In genomic region chr18:4352746-4353522, GRCh38 we compare ENCODE assay signal across 21 cellular contexts.
A peak's percentile ranks its signal among the peaks of the same experiment; 100 is the strongest.
DNase-seq lines count a peak whose midpoint lies in the region; ATAC-seq and TF ChIP-seq lines count a peak whose summit lies in the region.
"Had no signal": no experiment of that assay in that cellular context is flagged by ENCODE, and none has a peak within 500 bp of the region (broad histone marks: within the 10 kb centered on the region; RNA-seq: fewer than 3 reads in every experiment).

No MANE protein-coding gene starts in this region.

- peaks cover 10% of the 10 kb centered on the region for H3K4me1 ChIP-seq in BLaER1
- peaks cover 38% of the 10 kb centered on the region for H3K4me1 ChIP-seq in HUES48 (ENCODE audit: control insufficient read depth, insufficient read depth, low read length)
- H3K4me1 ChIP-seq in NT2/D1 (ENCODE audit: insufficient read depth, insufficient read length) = no peaks in the 10 kb centered on the region
- H3K4me1 ChIP-seq in thyroid gland = no peaks in the 10 kb centered on the region
- H3K4me1 ChIP-seq: breast epithelium, upper lobe of left lung had no signal

- peak overlapping the region; percentile 63 for H3K4me2 ChIP-seq in BLaER1

- intact Hi-C loops in thyroid gland (cut with DNase I) = no loop called here

- H3K4me3 ChIP-seq in BLaER1 (no peak overlapping the region), HUES48 (ENCODE audit: low read depth, low read length) (no peak overlapping the region; the same call in 1 of the 2 replicates), NT2/D1 (ENCODE audit: insufficient read length, low read depth) (no peak overlapping the region), thyroid gland (replicated peaks in 1 of 3) (no peak overlapping the region)
- H3K4me3 ChIP-seq: breast epithelium, upper lobe of left lung had no signal

- no peak overlapping the region for H3K9ac ChIP-seq in BLaER1
- no peak overlapping the region for H3K9ac ChIP-seq in HUES48 (ENCODE audit: low read depth, low read length)
- no peak overlapping the region for H3K9ac ChIP-seq in NT2/D1 (ENCODE audit: insufficient read length, low read depth)

- H3K36me3 ChIP-seq in BLaER1 (no peaks in the 10 kb centered on the region), HUES48 (ENCODE audit: control insufficient read depth, insufficient read depth, low read length) (no peaks in the 10 kb centered on the region), NT2/D1 (ENCODE audit: insufficient read depth, insufficient read length, low read length) (no peaks in the 10 kb centered on the region), thyroid gland (no peaks in the 10 kb centered on the region)
- H3K36me3 ChIP-seq: breast epithelium, upper lobe of left lung had no signal

- no peak for TF ChIP-seq CTCF in thyroid gland (IDR thresholded peaks at IDR 0.05)

- WGBS in thyroid gland, 2 donors = 30% methylated on average over 15 of the region's 15 CpGs

- DNase-seq in NT2/D1 (ENCODE audit: low read depth, low spot score) (peak; percentile 11), islet precursor cell (peak; percentile 69), thyroid gland (no peak), NCI-H748 (lab: John Stamatoyannopoulos, UW; ENCODE audit: unreplicated experiment) (no peak)
- no peak for DNase-seq in effector CD8-positive, alpha-beta T cell (lab: John Stamatoyannopoulos, UW)
- DNase-seq: activated CD4-positive, alpha-beta T cell treated with anti-CD3 and anti-CD28 coated beads for 4 hours; dermis blood vessel endothelial cell; foreskin melanocyte; Kasumi-1; mesenchymal stem cell; naive thymus-derived CD4-positive, alpha-beta T cell; NCI-H1092 treated with DMSO at 0.1 percent for 48 hours; NCI-H2227 treated with DMSO at 0.1 percent for 48 hours; stimulated activated CD4-positive, alpha-beta T cell treated with anti-CD3 and anti-CD28 coated beads, Interleukin-2, amount 100 ng/mL, for 48 hours; stimulated activated naive CD8-positive, alpha-beta T cell treated with anti-CD3 and anti-CD28 coated beads, Interleukin-15, amount 100 ng/mL, for 72 hours; upper lobe of left lung had no signal

- H3K9me3 ChIP-seq in BLaER1 (no peaks in the 10 kb centered on the region), HUES48 (ENCODE audit: control insufficient read depth, insufficient read depth, low read length) (no peaks in the 10 kb centered on the region), NT2/D1 (ENCODE audit: insufficient read depth, low read length) (no peaks in the 10 kb centered on the region), thyroid gland (no peaks in the 10 kb centered on the region)
- H3K9me3 ChIP-seq: breast epithelium, upper lobe of left lung had no signal

- TF ChIP-seq POLR2A in thyroid gland (IDR thresholded peaks at IDR 0.05) = no peak

- H3K27me3 ChIP-seq in BLaER1 (no peaks in the 10 kb centered on the region), HUES48 (ENCODE audit: control insufficient read depth, insufficient read depth, low read length) (no peaks in the 10 kb centered on the region), NT2/D1 (ENCODE audit: insufficient read depth, insufficient read length) (no peaks in the 10 kb centered on the region), thyroid gland (no peaks in the 10 kb centered on the region)
- H3K27me3 ChIP-seq: breast epithelium, upper lobe of left lung had no signal

- ATAC-seq in GM19035 (IDR thresholded peaks at IDR 0.05; ENCODE audit: unreplicated experiment) = no peak
- ATAC-seq: naive thymus-derived CD4-positive, alpha-beta T cell; stimulated activated naive CD8-positive, alpha-beta T cell treated with anti-CD3 and anti-CD28 coated beads, Interleukin-15, amount 100 ng/mL, for 72 hours had no signal

- H4K20me1 ChIP-seq in BLaER1 = no peaks in the 10 kb centered on the region

- H3K27ac ChIP-seq in BLaER1 (no peak overlapping the region), HUES48 (ENCODE audit: low read depth, low read length) (peak overlapping the region; percentile 74), thyroid gland (no peak overlapping the region)
- H3K27ac ChIP-seq: breast epithelium, epithelial cell of prostate, upper lobe of left lung had no signal

Comparison
In these comparisons a context has a peak if more than half of its experiments do, and no peak if none do; other contexts are left out.
1. DNase-seq: peak in NT2/D1 (single experiment) and islet precursor cell (single experiment); none in effector CD8-positive, alpha-beta T cell (single experiment), thyroid gland (0 of 2) and NCI-H748 (single experiment).